ENCODE assay signal across 8 cellular contexts in genomic region chr15:82044373-82045178, GRCh38. TPM values are rescaled to one million over a fixed set of nuclear protein-coding genes. Genes with fewer than 3 reads are reported as not detected.
DNase-seq lines count a peak whose midpoint lies in the region; ATAC-seq and TF ChIP-seq lines count a peak whose summit lies in the region.

No MANE protein-coding gene starts in this region.

- H3K9me3 ChIP-seq in A673 (ENCODE audit: low read depth, low read length, poor library complexity, severe bottlenecking) = no peaks in the 10 kb centered on the region
- no peaks in the 10 kb centered on the region for H3K9me3 ChIP-seq in right atrium auricular region
- no peaks in the 10 kb centered on the region for H3K9me3 ChIP-seq in psoas muscle

- ATAC-seq in psoas muscle (no peak), HG03280 (IDR thresholded peaks at IDR 0.05; ENCODE audit: unreplicated experiment) (no peak)

- H3K27me3 ChIP-seq in A673 (replicated peaks; ENCODE audit: insufficient read depth, low read depth, low read length, poor library complexity) = peaks cover 16% of the 10 kb centered on the region
- H3K27me3 ChIP-seq in right atrium auricular region = no peaks in the 10 kb centered on the region
- no peaks in the 10 kb centered on the region for H3K27me3 ChIP-seq in psoas muscle (ENCODE audit: insufficient read depth in 3 of 3, low read length in 2 of 3)

- H3K36me3 ChIP-seq in A673 (ENCODE audit: insufficient read depth, low read length, poor library complexity, severe bottlenecking) = peaks cover 8% of the 10 kb centered on the region
- no peaks in the 10 kb centered on the region for H3K36me3 ChIP-seq in right atrium auricular region
- H3K36me3 ChIP-seq in psoas muscle (ENCODE audit: insufficient read depth in 1 of 2, low read depth in 1 of 2) = peaks cover 0 to 13% of the 10 kb centered on the region in 2 donors

- DNase-seq in A673 (ENCODE audit: low spot score) (peak; percentile 64), GM10266 (ENCODE audit: extremely low spot score) (peak; percentile 39), RKO (ENCODE audit: low spot score) (peak; percentile 9), right atrium auricular region (ENCODE audit: low spot score) (peak; percentile 60), psoas muscle (peak; percentile 40 to 57), NCI-H226 (no peak)

- intact Hi-C loops in A673 (cut with micrococcal nuclease; ENCODE audit: unreplicated experiment) (loop anchor here (10.0 kb wide), 1 partner anchor 630 kb away; no protein-coding TSS in a partner anchor), psoas muscle (cut with DNase I) (loop anchor here in 1 of 2 donors (10.0 kb wide), 1 partner anchor 150 kb away; no protein-coding TSS in a partner anchor)

- H3K4me3 ChIP-seq in A673 (ENCODE audit: low read depth, low read length, poor library complexity, severe bottlenecking) (peak overlapping the region; percentile 83), right atrium auricular region (peak overlapping the region; percentile 72 to 93), psoas muscle (peak overlapping the region; percentile 91)

- BruUV-seq in A673 (replicated peaks; lab: Mats Ljungman, UMichigan) = no TSS peak

- H3K27ac ChIP-seq in A673 (ENCODE audit: low read depth, low read length, poor library complexity, severe bottlenecking) = peak overlapping the region; percentile 73
- peak overlapping the region; percentile 52 for H3K27ac ChIP-seq in angular gyrus (ENCODE audit: low read depth, low read length)
- H3K27ac ChIP-seq in right atrium auricular region = peak overlapping the region; percentile 96
- peak overlapping the region; percentile 92 for H3K27ac ChIP-seq in psoas muscle

- WGBS in psoas muscle, 3 donors = 6 to 9% (median 6%) methylated on average over 44 to 54 of the region's 54 CpGs

- POLR2A ChIA-PET in A673 (lab: Charles Lee; ENCODE audit: low non-redundant PET) = no interaction called here

- TF ChIP-seq CTCF in A673 (conservative IDR thresholded peaks at IDR 0.05; ENCODE audit: low read depth, low read length) = no peak
- no peak for TF ChIP-seq CTCF in GM10266 (IDR thresholded peaks at IDR 0.05; ENCODE audit: control insufficient read depth, insufficient read depth, low read depth, missing control alignments)
- TF ChIP-seq CTCF in right atrium auricular region (IDR thresholded peaks at IDR 0.05) = no peak
- no peak for TF ChIP-seq CTCF in psoas muscle (IDR thresholded peaks at IDR 0.05)

- H3K4me1 ChIP-seq in A673 (ENCODE audit: insufficient read depth, low read length, poor library complexity, severe bottlenecking) = peaks cover 4% of the 10 kb centered on the region
- H3K4me1 ChIP-seq in right atrium auricular region = peaks cover 0 to 36% of the 10 kb centered on the region in 2 donors
- peaks cover 15% of the 10 kb centered on the region for H3K4me1 ChIP-seq in psoas muscle

- CTCF ChIA-PET in A673 (lab: Charles Lee) = no interaction called here

RNA-seq across cellular contexts. Expression of gene MEX3B, which starts 1.2 kb away (rescaled TPM):
- total RNA-seq in A673 (2021) (5.5 and 6.9 TPM in 2 replicates), right atrium auricular region (1 to 10 TPM; 1.9 to 2.4 TPM), psoas muscle (1 to 10 TPM; 1.1 to 1.3 (median 1.2) TPM)
- 1 to 10 TPM in 1 of 3 donors, under 1 TPM in 2; 0.57 to 1.8 (median 0.62) TPM for polyA plus RNA-seq in psoas muscle
